1 cellular context compared by ENCODE assay signal in the genomic region with DNA sequence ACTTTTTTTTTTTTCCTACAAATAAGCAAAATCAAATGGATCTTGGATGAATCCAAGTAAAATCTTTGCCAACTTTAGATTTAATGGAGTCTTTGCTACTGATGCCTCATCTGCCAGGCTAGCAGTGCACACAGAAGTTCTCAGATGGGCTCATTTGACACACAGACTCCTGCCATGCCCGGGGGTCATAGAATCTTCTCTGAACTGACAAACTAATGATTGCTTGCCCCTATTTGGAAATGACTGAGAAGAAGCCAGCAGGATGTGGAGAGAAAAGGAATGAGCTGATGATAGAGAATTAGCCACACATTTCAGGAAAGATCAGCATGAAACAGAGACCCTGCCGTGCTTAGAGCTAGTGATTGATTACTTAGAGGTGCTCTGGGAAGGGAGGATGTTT.
A peak's percentile ranks its signal among the peaks of the same experiment; 100 is the strongest.
TF ChIP-seq lines count a peak whose summit lies in the region.

No MANE protein-coding gene starts in this region.

TF ChIP-seq in H1, 55 proteins besides CTCF, POLR2A, EP300 and RAD21:
- no peak for TF ChIP-seq NANOG (IDR thresholded peaks at IDR 0.05; ENCODE audit: insufficient read depth, low read depth, low read length, poor library complexity, severe bottlenecking)
- peak; percentile 3; the same call in 1 of the 2 replicates for TF ChIP-seq SRF (IDR thresholded peaks at IDR 0.05; ENCODE audit: low read depth, low read length)
